Comparison of ENCODE assay signal across 1 cellular context in genomic region chrX:131308980-131309379, GRCh38.
TF ChIP-seq lines count a peak whose summit lies in the region.

No MANE protein-coding gene starts in this region.

TF ChIP-seq in WTC11, 78 proteins besides CTCF, POLR2A, EP300 and RAD21 (continued from another document):
- no peak for TF ChIP-seq ZNF281 (CRISPR knock-in tag; IDR thresholded peaks at IDR 0.05)
- TF ChIP-seq ZNF138 (CRISPR knock-in tag; conservative IDR thresholded peaks at IDR 0.05): no peak
- no peak for TF ChIP-seq ZNF512 (CRISPR knock-in tag; IDR thresholded peaks at IDR 0.05; ENCODE audit: borderline replicate concordance)
- TF ChIP-seq ETV6 (CRISPR knock-in tag; IDR thresholded peaks at IDR 0.05): no peak
- no peak for TF ChIP-seq SP1 (CRISPR knock-in tag; conservative IDR thresholded peaks at IDR 0.05)
- TF ChIP-seq, protein P1, sequence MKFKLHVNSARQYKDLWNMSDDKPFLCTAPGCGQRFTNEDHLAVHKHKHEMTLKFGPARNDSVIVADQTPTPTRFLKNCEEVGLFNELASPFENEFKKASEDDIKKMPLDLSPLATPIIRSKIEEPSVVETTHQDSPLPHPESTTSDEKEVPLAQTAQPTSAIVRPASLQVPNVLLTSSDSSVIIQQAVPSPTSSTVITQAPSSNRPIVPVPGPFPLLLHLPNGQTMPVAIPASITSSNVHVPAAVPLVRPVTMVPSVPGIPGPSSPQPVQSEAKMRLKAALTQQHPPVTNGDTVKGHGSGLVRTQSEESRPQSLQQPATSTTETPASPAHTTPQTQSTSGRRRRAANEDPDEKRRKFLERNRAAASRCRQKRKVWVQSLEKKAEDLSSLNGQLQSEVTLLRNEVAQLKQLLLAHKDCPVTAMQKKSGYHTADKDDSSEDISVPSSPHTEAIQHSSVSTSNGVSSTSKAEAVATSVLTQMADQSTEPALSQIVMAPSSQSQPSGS (CRISPR knock-in tag; IDR thresholded peaks at IDR 0.05; ENCODE audit: borderline replicate concordance, low read depth): no peak
- TF ChIP-seq ZNF396 (CRISPR knock-in tag; IDR thresholded peaks at IDR 0.05; ENCODE audit: borderline replicate concordance): no peak
TF ChIP-seq in WTC11: peak in this region for 0.
